ENCODE assay signal across 1 cellular context in genomic region chr15:75738647-75739325, GRCh38.
A peak's percentile ranks its signal among the peaks of the same experiment; 100 is the strongest.
TF ChIP-seq lines count a peak whose summit lies in the region.

No MANE protein-coding gene starts in this region.

TF ChIP-seq in WTC11, 78 proteins besides CTCF, POLR2A, EP300 and RAD21 (continued from another document):
- TF ChIP-seq, protein P1, sequence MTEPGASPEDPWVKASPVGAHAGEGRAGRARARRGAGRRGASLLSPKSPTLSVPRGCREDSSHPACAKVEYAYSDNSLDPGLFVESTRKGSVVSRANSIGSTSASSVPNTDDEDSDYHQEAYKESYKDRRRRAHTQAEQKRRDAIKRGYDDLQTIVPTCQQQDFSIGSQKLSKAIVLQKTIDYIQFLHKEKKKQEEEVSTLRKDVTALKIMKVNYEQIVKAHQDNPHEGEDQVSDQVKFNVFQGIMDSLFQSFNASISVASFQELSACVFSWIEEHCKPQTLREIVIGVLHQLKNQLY (CRISPR knock-in tag; IDR thresholded peaks at IDR 0.05), result no peak
- TF ChIP-seq NR2C2 (CRISPR knock-in tag; IDR thresholded peaks at IDR 0.05), result no peak; the same call in 1 of the 2 replicates
- no peak for TF ChIP-seq TEAD4 (CRISPR knock-in tag; IDR thresholded peaks at IDR 0.05)
- no peak for TF ChIP-seq AFF4 (CRISPR knock-in tag; IDR thresholded peaks at IDR 0.05; ENCODE audit: borderline replicate concordance)
- TF ChIP-seq NFATC4 (CRISPR knock-in tag; IDR thresholded peaks at IDR 0.05), result no peak
- TF ChIP-seq, protein P2, sequence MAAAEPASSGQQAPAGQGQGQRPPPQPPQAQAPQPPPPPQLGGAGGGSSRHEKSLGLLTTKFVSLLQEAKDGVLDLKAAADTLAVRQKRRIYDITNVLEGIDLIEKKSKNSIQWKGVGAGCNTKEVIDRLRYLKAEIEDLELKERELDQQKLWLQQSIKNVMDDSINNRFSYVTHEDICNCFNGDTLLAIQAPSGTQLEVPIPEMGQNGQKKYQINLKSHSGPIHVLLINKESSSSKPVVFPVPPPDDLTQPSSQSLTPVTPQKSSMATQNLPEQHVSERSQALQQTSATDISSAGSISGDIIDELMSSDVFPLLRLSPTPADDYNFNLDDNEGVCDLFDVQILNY (CRISPR knock-in tag; IDR thresholded peaks at IDR 0.05), result peak; percentile 64; the same call in 1 of the 2 replicates
- 0 out of 2 replicates have a peak, but pooled peaks have one; percentile 23 for TF ChIP-seq ATF3 (CRISPR knock-in tag; conservative IDR thresholded peaks at IDR 0.05)
- no peak; the same call in 1 of the 2 replicates for TF ChIP-seq ZNF121 (CRISPR knock-in tag; IDR thresholded peaks at IDR 0.05)
- peak; percentile 88 for TF ChIP-seq ZBTB43 (CRISPR knock-in tag; IDR thresholded peaks at IDR 0.05)
- TF ChIP-seq TCF7 (CRISPR knock-in tag; IDR thresholded peaks at IDR 0.05; ENCODE audit: low read depth), result peak; percentile 88
- no peak for TF ChIP-seq NR3C1 (CRISPR knock-in tag; conservative IDR thresholded peaks at IDR 0.05; ENCODE audit: low read depth)
- peak; percentile 87; the same call in 1 of the 2 replicates for TF ChIP-seq FOXK1 (CRISPR knock-in tag; IDR thresholded peaks at IDR 0.05)
- no peak for TF ChIP-seq STAT6 (CRISPR knock-in tag; conservative IDR thresholded peaks at IDR 0.05; ENCODE audit: low read depth)
- TF ChIP-seq PRDM15 (CRISPR knock-in tag; IDR thresholded peaks at IDR 0.05), result peak; percentile 55
- no peak for TF ChIP-seq AR (CRISPR knock-in tag; IDR thresholded peaks at IDR 0.05)
- TF ChIP-seq CREB1 (CRISPR knock-in tag; IDR thresholded peaks at IDR 0.05), result peak; percentile 80
- no peak for TF ChIP-seq EMX1 (CRISPR knock-in tag; IDR thresholded peaks at IDR 0.05)
- TF ChIP-seq KAT7 (CRISPR knock-in tag; IDR thresholded peaks at IDR 0.05; ENCODE audit: borderline replicate concordance), result no peak
- TF ChIP-seq ZNF396 (CRISPR knock-in tag; IDR thresholded peaks at IDR 0.05; ENCODE audit: borderline replicate concordance), result no peak
- no peak for TF ChIP-seq ZNF512 (CRISPR knock-in tag; IDR thresholded peaks at IDR 0.05; ENCODE audit: borderline replicate concordance)
- TF ChIP-seq ZNF317 (CRISPR knock-in tag; IDR thresholded peaks at IDR 0.05; ENCODE audit: borderline replicate concordance, low read depth), result no peak
- TF ChIP-seq ZNF263 (CRISPR knock-in tag; IDR thresholded peaks at IDR 0.05; ENCODE audit: low read depth), result 0 out of 2 replicates have a peak, but pooled peaks have one; percentile 38
- peak; percentile 93; the same call in 1 of the 2 replicates for TF ChIP-seq NFE2L1 (CRISPR knock-in tag; IDR thresholded peaks at IDR 0.05)
- peak; percentile 88; the same call in 1 of the 2 replicates for TF ChIP-seq RELA (CRISPR knock-in tag; IDR thresholded peaks at IDR 0.05; ENCODE audit: borderline replicate concordance)
- TF ChIP-seq MXD4 (CRISPR knock-in tag; IDR thresholded peaks at IDR 0.05; ENCODE audit: borderline replicate concordance), result no peak
- TF ChIP-seq ATF1 (CRISPR knock-in tag; IDR thresholded peaks at IDR 0.05), result no peak
